ENCODE assay signal across 1 cellular context in the genomic region with DNA sequence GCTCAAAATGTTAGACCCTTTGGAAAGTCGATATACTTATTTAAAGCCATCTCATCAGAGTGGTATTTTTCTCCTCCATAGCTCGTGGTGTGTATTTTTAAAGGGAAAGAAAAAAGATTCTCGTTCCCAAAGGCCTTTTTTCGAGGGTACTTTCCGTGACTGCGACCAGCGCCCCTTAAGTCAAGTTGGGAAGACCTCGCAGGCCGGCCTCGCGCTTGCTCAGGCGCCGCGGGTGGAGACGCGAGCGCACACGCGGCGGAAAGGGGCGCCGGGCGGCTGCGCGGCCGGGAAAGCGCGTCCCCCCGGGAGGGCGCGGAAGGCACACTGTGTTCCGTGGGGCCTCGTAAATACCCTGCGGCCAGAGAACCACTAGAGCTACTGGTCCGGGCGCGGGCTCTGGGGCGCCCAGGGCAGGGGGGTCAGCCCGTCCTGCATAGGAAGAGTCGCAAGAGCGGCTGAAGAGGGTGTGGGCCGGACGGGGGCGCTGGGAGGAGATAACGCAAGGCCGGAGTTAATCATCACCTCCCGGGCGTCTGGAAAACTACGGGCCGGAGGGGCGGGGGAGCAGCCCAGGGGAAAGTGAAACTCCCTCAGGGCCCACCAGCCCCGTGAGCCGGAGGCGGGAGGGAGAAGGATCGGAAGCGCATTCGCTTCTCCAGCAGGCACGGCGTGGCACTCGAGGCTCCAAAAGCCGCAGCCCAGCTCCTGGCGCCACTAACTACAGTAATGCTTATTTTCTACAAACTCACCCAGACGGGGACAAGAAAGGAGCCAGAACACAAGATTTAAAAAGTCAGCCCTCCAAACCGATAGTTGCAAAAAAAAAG.
TF ChIP-seq lines count a peak whose summit lies in the region.

No MANE protein-coding gene starts in this region.

TF ChIP-seq in K562, 482 proteins besides CTCF, POLR2A, EP300 and RAD21 (continued from another document and continues in another):
- TF ChIP-seq SIN3A (IDR thresholded peaks at IDR 0.05; ENCODE audit: borderline replicate concordance in 2 of 2, control insufficient read depth in 1 of 2, low read depth in 2 of 2, low read length in 2 of 2) (peak; percentile 12 to 17; a peak in 1 of 4 replicates), SP2 (IDR thresholded peaks at IDR 0.05; ENCODE audit: extremely low read depth, low read depth, low read length, poor library complexity, severe bottlenecking) (no peak), TBL1XR1 (IDR thresholded peaks at IDR 0.05; ENCODE audit: low read length in 2 of 2) (no peak), BCL6 (CRISPR knock-in tag; IDR thresholded peaks at IDR 0.05) (no peak), ZNF77 (CRISPR knock-in tag; IDR thresholded peaks at IDR 0.05) (no peak), SIRT6 (IDR thresholded peaks at IDR 0.05; ENCODE audit: low read depth, low read length) (no peak), ERF (CRISPR knock-in tag; IDR thresholded peaks at IDR 0.05) (no peak), RFX7 (CRISPR knock-in tag; IDR thresholded peaks at IDR 0.05) (no peak), FOXJ3 (CRISPR knock-in tag; IDR thresholded peaks at IDR 0.05) (no peak), POU5F1 (IDR thresholded peaks at IDR 0.05; ENCODE audit: borderline replicate concordance, low read depth, low read length, partially characterized antibody) (no peak), TCF7 (IDR thresholded peaks at IDR 0.05; ENCODE audit: borderline replicate concordance) (no peak), ZNF76 (CRISPR knock-in tag; IDR thresholded peaks at IDR 0.05; ENCODE audit: borderline replicate concordance) (no peak), RHOXF2B (CRISPR knock-in tag; conservative IDR thresholded peaks at IDR 0.05) (no peak), PTBP1 (IDR thresholded peaks at IDR 0.05; ENCODE audit: low read depth, low read length) (no peak), ZNF695 (CRISPR knock-in tag; IDR thresholded peaks at IDR 0.05) (no peak), EHMT2 (IDR thresholded peaks at IDR 0.05) (no peak), ZKSCAN3 (CRISPR knock-in tag; IDR thresholded peaks at IDR 0.05) (no peak), HCFC1 (IDR thresholded peaks at IDR 0.05; ENCODE audit: low read depth, low read length) (0 out of 2 replicates have a peak, but pooled peaks have one; percentile 5)
- TF ChIP-seq, protein P1, sequence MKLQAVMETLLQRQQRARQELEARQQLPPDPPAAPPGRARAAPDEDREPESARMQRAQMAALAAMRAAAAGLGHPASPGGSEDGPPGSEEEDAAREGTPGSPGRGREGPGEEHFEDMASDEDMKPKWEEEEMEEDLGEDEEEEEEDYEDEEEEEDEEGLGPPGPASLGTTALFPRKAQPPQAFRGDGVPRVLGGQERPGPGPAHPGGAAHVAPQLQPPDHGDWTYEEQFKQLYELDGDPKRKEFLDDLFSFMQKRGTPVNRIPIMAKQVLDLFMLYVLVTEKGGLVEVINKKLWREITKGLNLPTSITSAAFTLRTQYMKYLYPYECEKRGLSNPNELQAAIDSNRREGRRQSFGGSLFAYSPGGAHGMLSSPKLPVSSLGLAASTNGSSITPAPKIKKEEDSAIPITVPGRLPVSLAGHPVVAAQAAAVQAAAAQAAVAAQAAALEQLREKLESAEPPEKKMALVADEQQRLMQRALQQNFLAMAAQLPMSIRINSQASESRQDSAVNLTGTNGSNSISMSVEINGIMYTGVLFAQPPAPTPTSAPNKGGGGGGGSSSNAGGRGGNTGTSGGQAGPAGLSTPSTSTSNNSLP (IDR thresholded peaks at IDR 0.05; ENCODE audit: borderline replicate concordance, low read depth, low read length): no peak
- TF ChIP-seq, protein P2, sequence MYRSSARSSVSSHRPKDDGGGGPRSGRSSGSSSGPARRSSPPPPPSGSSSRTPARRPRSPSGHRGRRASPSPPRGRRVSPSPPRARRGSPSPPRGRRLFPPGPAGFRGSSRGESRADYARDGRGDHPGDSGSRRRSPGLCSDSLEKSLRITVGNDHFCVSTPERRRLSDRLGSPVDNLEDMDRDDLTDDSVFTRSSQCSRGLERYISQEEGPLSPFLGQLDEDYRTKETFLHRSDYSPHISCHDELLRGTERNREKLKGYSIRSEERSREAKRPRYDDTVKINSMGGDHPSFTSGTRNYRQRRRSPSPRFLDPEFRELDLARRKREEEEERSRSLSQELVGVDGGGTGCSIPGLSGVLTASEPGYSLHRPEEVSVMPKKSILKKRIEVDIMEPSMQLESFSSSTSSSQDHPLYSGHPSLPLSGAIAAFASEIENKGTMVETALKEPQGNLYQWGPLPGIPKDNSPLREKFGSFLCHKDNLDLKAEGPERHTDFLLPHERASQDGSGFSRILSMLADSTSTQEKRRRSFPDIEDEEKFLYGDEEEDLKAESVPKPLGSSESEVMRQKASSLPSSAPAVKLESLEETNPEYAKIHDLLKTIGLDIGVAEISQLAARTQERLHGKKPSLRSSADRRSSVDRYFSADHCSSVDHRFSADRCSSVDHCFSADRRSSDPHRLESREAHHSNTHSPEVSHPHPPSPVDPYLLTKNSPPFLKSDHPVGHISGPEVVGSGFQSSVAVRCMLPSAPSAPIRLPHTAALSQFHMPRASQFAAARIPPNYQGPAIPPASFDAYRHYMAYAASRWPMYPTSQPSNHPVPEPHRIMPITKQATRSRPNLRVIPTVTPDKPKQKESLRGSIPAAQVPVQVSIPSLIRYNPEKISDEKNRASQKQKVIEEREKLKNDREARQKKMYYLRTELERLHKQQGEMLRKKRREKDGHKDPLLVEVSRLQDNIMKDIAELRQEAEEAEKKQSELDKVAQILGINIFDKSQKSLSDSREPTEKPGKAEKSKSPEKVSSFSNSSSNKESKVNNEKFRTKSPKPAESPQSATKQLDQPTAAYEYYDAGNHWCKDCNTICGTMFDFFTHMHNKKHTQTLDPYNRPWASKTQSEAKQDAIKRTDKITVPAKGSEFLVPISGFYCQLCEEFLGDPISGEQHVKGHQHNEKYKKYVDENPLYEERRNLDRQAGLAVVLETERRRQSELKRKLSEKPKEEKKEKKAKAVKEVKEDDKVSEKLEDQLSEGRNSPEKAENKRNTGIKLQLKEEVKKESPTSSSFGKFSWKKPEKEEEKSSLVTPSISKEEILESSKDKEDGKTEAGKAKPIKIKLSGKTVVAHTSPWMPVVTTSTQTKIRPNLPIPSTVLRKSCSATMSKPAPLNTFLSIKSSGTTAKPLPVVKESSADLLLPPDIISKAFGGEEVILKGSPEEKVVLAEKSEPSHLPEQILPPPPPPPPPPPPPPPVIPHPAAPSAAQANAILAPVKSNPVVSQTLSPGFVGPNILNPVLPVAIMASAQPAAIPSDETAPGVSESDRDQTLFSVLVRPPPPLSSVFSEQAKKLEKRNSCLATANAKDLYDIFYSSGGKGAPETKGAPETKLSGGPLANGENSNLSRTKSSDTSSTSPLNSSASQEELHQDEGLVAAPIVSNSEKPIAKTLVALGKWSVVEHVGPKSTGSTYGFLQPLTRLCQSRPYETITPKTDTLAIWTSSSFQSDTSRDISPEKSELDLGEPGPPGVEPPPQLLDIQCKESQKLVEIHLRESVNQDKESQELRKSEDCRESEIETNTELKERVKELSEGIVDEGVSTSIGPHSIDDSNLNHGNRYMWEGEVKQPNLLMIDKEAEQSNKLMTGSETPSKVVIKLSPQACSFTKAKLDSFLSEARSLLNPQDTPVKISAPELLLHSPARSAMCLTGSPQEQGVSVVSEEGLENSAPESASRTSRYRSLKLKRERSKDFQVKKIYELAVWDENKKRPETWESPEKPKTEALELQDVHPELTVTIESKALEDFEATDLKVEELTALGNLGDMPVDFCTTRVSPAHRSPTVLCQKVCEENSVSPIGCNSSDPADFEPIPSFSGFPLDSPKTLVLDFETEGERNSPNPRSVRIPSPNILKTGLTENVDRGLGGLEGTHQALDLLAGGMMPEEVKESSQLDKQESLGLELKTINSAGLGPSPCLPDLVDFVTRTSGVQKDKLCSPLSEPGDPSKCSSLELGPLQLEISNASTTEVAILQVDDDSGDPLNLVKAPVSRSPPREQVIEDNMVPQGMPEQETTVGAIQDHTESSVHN (IDR thresholded peaks at IDR 0.05; ENCODE audit: borderline replicate concordance in 1 of 2, low read depth in 1 of 2): no peak
- TF ChIP-seq, protein P3, sequence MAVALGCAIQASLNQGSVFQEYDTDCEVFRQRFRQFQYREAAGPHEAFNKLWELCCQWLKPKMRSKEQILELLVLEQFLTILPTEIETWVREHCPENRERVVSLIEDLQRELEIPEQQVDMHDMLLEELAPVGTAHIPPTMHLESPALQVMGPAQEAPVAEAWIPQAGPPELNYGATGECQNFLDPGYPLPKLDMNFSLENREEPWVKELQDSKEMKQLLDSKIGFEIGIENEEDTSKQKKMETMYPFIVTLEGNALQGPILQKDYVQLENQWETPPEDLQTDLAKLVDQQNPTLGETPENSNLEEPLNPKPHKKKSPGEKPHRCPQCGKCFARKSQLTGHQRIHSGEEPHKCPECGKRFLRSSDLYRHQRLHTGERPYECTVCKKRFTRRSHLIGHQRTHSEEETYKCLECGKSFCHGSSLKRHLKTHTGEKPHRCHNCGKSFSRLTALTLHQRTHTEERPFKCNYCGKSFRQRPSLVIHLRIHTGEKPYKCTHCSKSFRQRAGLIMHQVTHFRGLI (CRISPR knock-in tag; IDR thresholded peaks at IDR 0.05): no peak; the same call in 1 of the 2 replicates
- TF ChIP-seq, protein P4, sequence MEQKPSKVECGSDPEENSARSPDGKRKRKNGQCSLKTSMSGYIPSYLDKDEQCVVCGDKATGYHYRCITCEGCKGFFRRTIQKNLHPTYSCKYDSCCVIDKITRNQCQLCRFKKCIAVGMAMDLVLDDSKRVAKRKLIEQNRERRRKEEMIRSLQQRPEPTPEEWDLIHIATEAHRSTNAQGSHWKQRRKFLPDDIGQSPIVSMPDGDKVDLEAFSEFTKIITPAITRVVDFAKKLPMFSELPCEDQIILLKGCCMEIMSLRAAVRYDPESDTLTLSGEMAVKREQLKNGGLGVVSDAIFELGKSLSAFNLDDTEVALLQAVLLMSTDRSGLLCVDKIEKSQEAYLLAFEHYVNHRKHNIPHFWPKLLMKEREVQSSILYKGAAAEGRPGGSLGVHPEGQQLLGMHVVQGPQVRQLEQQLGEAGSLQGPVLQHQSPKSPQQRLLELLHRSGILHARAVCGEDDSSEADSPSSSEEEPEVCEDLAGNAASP (IDR thresholded peaks at IDR 0.05): no peak
- TF ChIP-seq, protein P5, sequence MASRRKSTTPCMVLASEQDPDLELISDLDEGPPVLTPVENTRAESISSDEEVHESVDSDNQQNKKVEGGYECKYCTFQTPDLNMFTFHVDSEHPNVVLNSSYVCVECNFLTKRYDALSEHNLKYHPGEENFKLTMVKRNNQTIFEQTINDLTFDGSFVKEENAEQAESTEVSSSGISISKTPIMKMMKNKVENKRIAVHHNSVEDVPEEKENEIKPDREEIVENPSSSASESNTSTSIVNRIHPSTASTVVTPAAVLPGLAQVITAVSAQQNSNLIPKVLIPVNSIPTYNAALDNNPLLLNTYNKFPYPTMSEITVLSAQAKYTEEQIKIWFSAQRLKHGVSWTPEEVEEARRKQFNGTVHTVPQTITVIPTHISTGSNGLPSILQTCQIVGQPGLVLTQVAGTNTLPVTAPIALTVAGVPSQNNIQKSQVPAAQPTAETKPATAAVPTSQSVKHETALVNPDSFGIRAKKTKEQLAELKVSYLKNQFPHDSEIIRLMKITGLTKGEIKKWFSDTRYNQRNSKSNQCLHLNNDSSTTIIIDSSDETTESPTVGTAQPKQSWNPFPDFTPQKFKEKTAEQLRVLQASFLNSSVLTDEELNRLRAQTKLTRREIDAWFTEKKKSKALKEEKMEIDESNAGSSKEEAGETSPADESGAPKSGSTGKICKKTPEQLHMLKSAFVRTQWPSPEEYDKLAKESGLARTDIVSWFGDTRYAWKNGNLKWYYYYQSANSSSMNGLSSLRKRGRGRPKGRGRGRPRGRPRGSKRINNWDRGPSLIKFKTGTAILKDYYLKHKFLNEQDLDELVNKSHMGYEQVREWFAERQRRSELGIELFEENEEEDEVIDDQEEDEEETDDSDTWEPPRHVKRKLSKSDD (conservative IDR thresholded peaks at IDR 0.05; ENCODE audit: low read length): no peak
- TF ChIP-seq, protein P6, sequence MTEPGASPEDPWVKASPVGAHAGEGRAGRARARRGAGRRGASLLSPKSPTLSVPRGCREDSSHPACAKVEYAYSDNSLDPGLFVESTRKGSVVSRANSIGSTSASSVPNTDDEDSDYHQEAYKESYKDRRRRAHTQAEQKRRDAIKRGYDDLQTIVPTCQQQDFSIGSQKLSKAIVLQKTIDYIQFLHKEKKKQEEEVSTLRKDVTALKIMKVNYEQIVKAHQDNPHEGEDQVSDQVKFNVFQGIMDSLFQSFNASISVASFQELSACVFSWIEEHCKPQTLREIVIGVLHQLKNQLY (CRISPR knock-in tag; conservative IDR thresholded peaks at IDR 0.05): no peak
- TF ChIP-seq, protein P7, sequence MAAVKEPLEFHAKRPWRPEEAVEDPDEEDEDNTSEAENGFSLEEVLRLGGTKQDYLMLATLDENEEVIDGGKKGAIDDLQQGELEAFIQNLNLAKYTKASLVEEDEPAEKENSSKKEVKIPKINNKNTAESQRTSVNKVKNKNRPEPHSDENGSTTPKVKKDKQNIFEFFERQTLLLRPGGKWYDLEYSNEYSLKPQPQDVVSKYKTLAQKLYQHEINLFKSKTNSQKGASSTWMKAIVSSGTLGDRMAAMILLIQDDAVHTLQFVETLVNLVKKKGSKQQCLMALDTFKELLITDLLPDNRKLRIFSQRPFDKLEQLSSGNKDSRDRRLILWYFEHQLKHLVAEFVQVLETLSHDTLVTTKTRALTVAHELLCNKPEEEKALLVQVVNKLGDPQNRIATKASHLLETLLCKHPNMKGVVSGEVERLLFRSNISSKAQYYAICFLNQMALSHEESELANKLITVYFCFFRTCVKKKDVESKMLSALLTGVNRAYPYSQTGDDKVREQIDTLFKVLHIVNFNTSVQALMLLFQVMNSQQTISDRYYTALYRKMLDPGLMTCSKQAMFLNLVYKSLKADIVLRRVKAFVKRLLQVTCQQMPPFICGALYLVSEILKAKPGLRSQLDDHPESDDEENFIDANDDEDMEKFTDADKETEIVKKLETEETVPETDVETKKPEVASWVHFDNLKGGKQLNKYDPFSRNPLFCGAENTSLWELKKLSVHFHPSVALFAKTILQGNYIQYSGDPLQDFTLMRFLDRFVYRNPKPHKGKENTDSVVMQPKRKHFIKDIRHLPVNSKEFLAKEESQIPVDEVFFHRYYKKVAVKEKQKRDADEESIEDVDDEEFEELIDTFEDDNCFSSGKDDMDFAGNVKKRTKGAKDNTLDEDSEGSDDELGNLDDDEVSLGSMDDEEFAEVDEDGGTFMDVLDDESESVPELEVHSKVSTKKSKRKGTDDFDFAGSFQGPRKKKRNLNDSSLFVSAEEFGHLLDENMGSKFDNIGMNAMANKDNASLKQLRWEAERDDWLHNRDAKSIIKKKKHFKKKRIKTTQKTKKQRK (IDR thresholded peaks at IDR 0.05; ENCODE audit: borderline replicate concordance, low read depth, low read length): no peak
- TF ChIP-seq, protein P8, sequence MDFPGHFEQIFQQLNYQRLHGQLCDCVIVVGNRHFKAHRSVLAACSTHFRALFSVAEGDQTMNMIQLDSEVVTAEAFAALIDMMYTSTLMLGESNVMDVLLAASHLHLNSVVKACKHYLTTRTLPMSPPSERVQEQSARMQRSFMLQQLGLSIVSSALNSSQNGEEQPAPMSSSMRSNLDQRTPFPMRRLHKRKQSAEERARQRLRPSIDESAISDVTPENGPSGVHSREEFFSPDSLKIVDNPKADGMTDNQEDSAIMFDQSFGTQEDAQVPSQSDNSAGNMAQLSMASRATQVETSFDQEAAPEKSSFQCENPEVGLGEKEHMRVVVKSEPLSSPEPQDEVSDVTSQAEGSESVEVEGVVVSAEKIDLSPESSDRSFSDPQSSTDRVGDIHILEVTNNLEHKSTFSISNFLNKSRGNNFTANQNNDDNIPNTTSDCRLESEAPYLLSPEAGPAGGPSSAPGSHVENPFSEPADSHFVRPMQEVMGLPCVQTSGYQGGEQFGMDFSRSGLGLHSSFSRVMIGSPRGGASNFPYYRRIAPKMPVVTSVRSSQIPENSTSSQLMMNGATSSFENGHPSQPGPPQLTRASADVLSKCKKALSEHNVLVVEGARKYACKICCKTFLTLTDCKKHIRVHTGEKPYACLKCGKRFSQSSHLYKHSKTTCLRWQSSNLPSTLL (IDR thresholded peaks at IDR 0.05): no peak
